2 cellular contexts compared by ENCODE assay signal in the genomic region with DNA sequence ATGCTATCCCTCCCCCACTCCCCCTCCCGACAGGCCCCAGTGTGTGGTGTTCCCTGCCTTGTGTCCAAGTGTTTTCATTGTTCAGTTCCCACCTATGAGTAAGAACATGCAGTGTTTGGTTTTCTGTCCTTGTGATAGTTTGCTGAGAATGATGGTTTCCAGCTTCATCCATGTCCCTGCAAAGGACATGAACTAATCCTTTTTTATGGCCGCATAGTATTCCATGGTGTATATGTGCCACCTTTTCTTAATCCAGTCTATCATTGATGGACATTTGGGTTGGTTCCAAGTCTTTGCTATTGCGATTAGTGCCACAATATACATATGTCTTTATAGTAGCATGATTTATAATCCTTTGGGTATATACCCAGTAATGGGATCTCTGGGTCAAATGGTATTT.
DNase-seq lines count a peak whose midpoint lies in the region; ATAC-seq, FAIRE-seq and TF ChIP-seq lines count a peak whose summit lies in the region.
"Not testable (repeated sequence)": the region's sequence is repeated elsewhere in the genome, so short reads cannot be mapped to it uniquely, and the experiment has no call there.

No MANE protein-coding gene starts in this region.

- in situ Hi-C loops in K562 (cut with MboI), result not testable (repeated sequence)

- not testable (repeated sequence) for TF ChIP-seq CTCF in HEK293 (tag by site-specific recombination; IDR thresholded peaks at IDR 0.05); K562 (IDR thresholded peaks at IDR 0.05 in 2 of 3, conservative IDR thresholded peaks at IDR 0.05 in 1 of 3; ENCODE audit: insufficient read depth in 2 of 3, low read depth in 1 of 3, low read length in 3 of 3)

- not testable (repeated sequence) for DNase-seq in K562 (ENCODE audit: extremely low read depth in 1 of 4, low spot score in 3 of 4)

- H3K27me3 ChIP-seq in K562 (ENCODE audit: control insufficient read depth in 2 of 2, insufficient read depth in 2 of 2, low read length in 2 of 2), result not testable (repeated sequence)

- POLR2A ChIA-PET in HEK293 (lab: Yijun Ruan, JAX); K562 (lab: Yijun Ruan, JAX): not testable (repeated sequence)

- TF ChIP-seq POLR2A in K562 (conservative IDR thresholded peaks at IDR 0.05), result not testable (repeated sequence)

- CTCF ChIA-PET in HEK293 (lab: Yijun Ruan, JAX); K562 (lab: Yijun Ruan, JAX; ENCODE audit: low intra/inter-chr PET ratio): not testable (repeated sequence)

- not testable (repeated sequence) for TF ChIP-seq EP300 in K562 (IDR thresholded peaks at IDR 0.05; ENCODE audit: low read length)

- H3K9ac ChIP-seq in K562 (ENCODE audit: insufficient read depth in 1 of 2, low read depth in 2 of 2, low read length in 2 of 2), result not testable (repeated sequence)

- not testable (repeated sequence) for FAIRE-seq in K562 (lab: Jason Lieb, UNC)

- H3K27ac ChIP-seq in HEK293 (ENCODE audit: extremely low read depth, low read depth, low read length); K562 (ENCODE audit: extremely low read depth, low read depth, low read length): not testable (repeated sequence)

- H3K4me1 ChIP-seq in HEK293 (ENCODE audit: control insufficient read depth, insufficient read depth, low read length); K562 (replicated peaks in 1 of 2; ENCODE audit: control insufficient read depth in 2 of 2, insufficient read depth in 2 of 2, low read length in 2 of 2): not testable (repeated sequence)

- 45% methylated on average over 3 of the region's 3 CpGs for WGBS in K562 (ENCODE audit: insufficient coverage, low coverage, missing lambda C conversion rate)

- not testable (repeated sequence) for H3K79me2 ChIP-seq in K562 (ENCODE audit: control insufficient read depth, insufficient read depth, low read length)

- intact Hi-C loops in K562 (cut with micrococcal nuclease), result not testable (repeated sequence)

- H3K4me2 ChIP-seq in K562 (ENCODE audit: insufficient read depth, low read length), result not testable (repeated sequence)

- not testable (repeated sequence) for H3K9me1 ChIP-seq in K562 (ENCODE audit: control insufficient read depth, insufficient read depth, low read length)

- H3K9me3 ChIP-seq in HEK293 (ENCODE audit: control insufficient read depth, insufficient read depth, low read depth, low read length); K562 (replicated peaks; ENCODE audit: control insufficient read depth, insufficient read depth, low read depth, low read length): not testable (repeated sequence)

- not testable (repeated sequence) for TF ChIP-seq RAD21 in K562 (CRISPR knock-in tag; conservative IDR thresholded peaks at IDR 0.05 in 1 of 2, IDR thresholded peaks at IDR 0.05 in 1 of 2)

- not testable (repeated sequence) for H3K36me3 ChIP-seq in HEK293 (ENCODE audit: control insufficient read depth in 2 of 2, insufficient read depth in 1 of 2, low read length in 2 of 2); K562 (ENCODE audit: control insufficient read depth, insufficient read depth, low read length)

- H3K4me3 ChIP-seq in HEK293 (ENCODE audit: low read depth, low read length); K562: not testable (repeated sequence)

- H4K20me1 ChIP-seq in K562 (replicated peaks; ENCODE audit: control insufficient read depth, insufficient read depth, low read length), result not testable (repeated sequence)

- not testable (repeated sequence) for ATAC-seq in K562

- not testable (repeated sequence) for BruUV-seq in K562 (replicated peaks; lab: Mats Ljungman, UMichigan)

- H2AFZ ChIP-seq in K562 (ENCODE audit: low read depth, low read length), result not testable (repeated sequence)

TF ChIP-seq in HEK293, 187 proteins besides CTCF, POLR2A, EP300 and RAD21:
- TF ChIP-seq ZNF146 (tag by site-specific recombination; IDR thresholded peaks at IDR 0.05), result peak; percentile 68
- TF ChIP-seq, protein P1, sequence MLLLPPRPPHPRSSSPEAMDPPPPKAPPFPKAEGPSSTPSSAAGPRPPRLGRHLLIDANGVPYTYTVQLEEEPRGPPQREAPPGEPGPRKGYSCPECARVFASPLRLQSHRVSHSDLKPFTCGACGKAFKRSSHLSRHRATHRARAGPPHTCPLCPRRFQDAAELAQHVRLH (tag by site-specific recombination; IDR thresholded peaks at IDR 0.05), result 0 out of 2 replicates have a peak, but pooled peaks have one; percentile 21

TF ChIP-seq in K562, 482 proteins besides CTCF, POLR2A, EP300 and RAD21:
- TF ChIP-seq ZNF146 (CRISPR knock-in tag; IDR thresholded peaks at IDR 0.05; ENCODE audit: unreplicated experiment), result peak; percentile 71
